ENCODE assay signal across 24 cellular contexts in the genomic region with DNA sequence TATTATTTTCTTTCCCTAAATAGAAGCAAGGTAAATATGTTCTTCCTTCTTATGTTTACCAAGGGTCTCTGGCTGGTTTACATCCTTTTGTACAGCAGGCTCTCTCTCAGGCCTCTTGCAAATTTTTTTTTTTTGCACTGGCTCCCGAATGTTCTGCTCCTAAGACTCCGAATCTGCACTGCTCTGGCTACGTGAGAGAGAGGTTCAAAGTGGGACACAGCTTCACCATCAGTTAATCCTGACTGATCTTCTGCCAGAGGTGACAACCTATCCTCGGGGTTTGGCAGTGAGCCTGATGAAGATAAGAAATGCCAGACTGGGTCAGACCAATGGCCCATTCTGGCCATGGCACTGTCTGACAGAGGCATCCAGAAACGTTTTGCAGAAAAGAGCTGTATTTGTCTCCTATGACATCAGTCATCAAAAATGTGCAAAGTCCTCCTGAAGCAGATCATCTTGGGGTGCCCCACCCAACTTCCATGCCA.
DNase-seq lines count a peak whose midpoint lies in the region; ATAC-seq, FAIRE-seq and TF ChIP-seq lines count a peak whose summit lies in the region.
"Had no signal": no experiment of that assay in that cellular context is flagged by ENCODE, and none has a peak within 500 bp of the region (broad histone marks: within the 10 kb centered on the region; RNA-seq: fewer than 3 reads in every experiment).

No MANE protein-coding gene starts in this region.

- DNase-seq in G401 (ENCODE audit: low spot score) (peak; percentile 80), RPMI7951 (ENCODE audit: low read depth) (peak; percentile 65), cerebellar cortex (ENCODE audit: low spot score) (peak; percentile 74), mucosa of gallbladder (ENCODE audit: low spot score) (peak; percentile 17), GM12892 (ENCODE audit: insufficient read length) (no peak), MV-4-11 (lab: John Stamatoyannopoulos, UW) (no peak)
- DNase-seq: 8988T; ACHN; AML-193; BE2C; CD4-positive, alpha-beta T cell; CD8-positive, alpha-beta memory T cell; DMS 273 treated with DMSO at 0.1 percent for 48 hours; DMS79; EL; GF-D8; GM23248; H7; HCEC 1CT had no signal

- in situ Hi-C loops in G401 (cut with HindIII; ENCODE audit: low sequenced_read_pairs), result no loop called here

- no peak for FAIRE-seq in GM12892 (lab: Jason Lieb, UNC)
- FAIRE-seq: A549, D721Med, GM12891, H1 had no signal

- no peak for ATAC-seq in GM21528 (IDR thresholded peaks at IDR 0.05; ENCODE audit: low FRiP score, unreplicated experiment)
- ATAC-seq: A549 had no signal

- TF ChIP-seq POLR2A in GM12892 (IDR thresholded peaks at IDR 0.05; ENCODE audit: low read depth, low read length), result no peak

Comparison
In these comparisons a context has a peak if more than half of its experiments do, and no peak if none do; other contexts are left out.
1. DNase-seq: peak in G401 (single experiment), RPMI7951 (single experiment), cerebellar cortex (single experiment) and mucosa of gallbladder (single experiment); none in GM12892 (single experiment) and MV-4-11 (single experiment).